8 cellular contexts compared by ENCODE assay signal in genomic region chr13:45441633-45442032, GRCh38. TPM values are rescaled to one million over a fixed set of nuclear protein-coding genes. Genes with fewer than 3 reads are reported as not detected.
DNase-seq lines count a peak whose midpoint lies in the region; ATAC-seq and TF ChIP-seq lines count a peak whose summit lies in the region.

No MANE protein-coding gene starts in this region.

- H4K20me1 ChIP-seq in KMS-11 (ENCODE audit: insufficient read depth), result no peaks in the 10 kb centered on the region

- H2AFZ ChIP-seq in KMS-11 (ENCODE audit: low read depth), result peak overlapping the region; percentile 28

- no peaks in the 10 kb centered on the region for H3K79me2 ChIP-seq in KMS-11 (ENCODE audit: insufficient read depth, low read depth)

- peak; percentile 23 for DNase-seq in activated CD4-positive, alpha-beta T cell treated with anti-CD3 and anti-CD28 coated beads, Interleukin-2, amount 10 ng/mL, durations not matched to agents 7 days and 5 days
- no peak for DNase-seq in activated CD4-positive, alpha-beta T cell treated with anti-CD3 and anti-CD28 coated beads for 4 hours
- DNase-seq in chondrocyte (ENCODE audit: low spot score), result no peak
- no peak for DNase-seq in NCI-H82 treated with DMSO at 0.1 percent for 48 hours (lab: John Stamatoyannopoulos, UW; ENCODE audit: unreplicated experiment)
- no peak for DNase-seq in mesenteric fat pad (ENCODE audit: low spot score)
- no peak for DNase-seq in AG08396 (ENCODE audit: low spot score)

- H3K27ac Mint-ChIP-seq in activated CD4-positive, alpha-beta T cell treated with anti-CD3 and anti-CD28 coated beads, Interleukin-2, amount 10 ng/mL, durations not matched to agents 7 days and 5 days, result peak overlapping the region; percentile 20
- peak overlapping the region; percentile 18 for H3K27ac Mint-ChIP-seq in chondrocyte (ENCODE audit: unreplicated experiment)
- peak overlapping the region; percentile 48 for H3K27ac Mint-ChIP-seq in stimulated activated memory B cell treated with anti-CD40 and anti-IgM and Interleukin-4, amounts not matched to agents 10 μg/mL and 1 μg/mL and 100 μg/mL, for 72 hours

- peaks cover 19% of the 10 kb centered on the region for H3K4me1 Mint-ChIP-seq in activated CD4-positive, alpha-beta T cell treated with anti-CD3 and anti-CD28 coated beads, Interleukin-2, amount 10 ng/mL, durations not matched to agents 7 days and 5 days
- H3K4me1 Mint-ChIP-seq in chondrocyte (ENCODE audit: low read depth), result peaks cover 37% of the 10 kb centered on the region
- H3K4me1 Mint-ChIP-seq in stimulated activated memory B cell treated with anti-CD40 and anti-IgM and Interleukin-4, amounts not matched to agents 10 μg/mL and 1 μg/mL and 100 μg/mL, for 72 hours, result peaks cover 24% of the 10 kb centered on the region

- ATAC-seq in stimulated activated memory B cell treated with anti-CD40 and anti-IgM and Interleukin-4, amounts not matched to agents 10 μg/mL and 1 μg/mL and 100 μg/mL, for 72 hours, result peak; percentile 64

- no peaks in the 10 kb centered on the region for H3K9me3 Mint-ChIP-seq in activated CD4-positive, alpha-beta T cell treated with anti-CD3 and anti-CD28 coated beads, Interleukin-2, amount 10 ng/mL, durations not matched to agents 7 days and 5 days
- no peaks in the 10 kb centered on the region for H3K9me3 Mint-ChIP-seq in chondrocyte (ENCODE audit: low read depth)
- H3K9me3 Mint-ChIP-seq in stimulated activated memory B cell treated with anti-CD40 and anti-IgM and Interleukin-4, amounts not matched to agents 10 μg/mL and 1 μg/mL and 100 μg/mL, for 72 hours, result no peaks in the 10 kb centered on the region

- H3K27ac ChIP-seq in KMS-11, result peak overlapping the region; percentile 29; the same call in 1 of the 2 replicates

- no peak overlapping the region for H3K9ac ChIP-seq in KMS-11

- H3K4me3 Mint-ChIP-seq in activated CD4-positive, alpha-beta T cell treated with anti-CD3 and anti-CD28 coated beads, Interleukin-2, amount 10 ng/mL, durations not matched to agents 7 days and 5 days, result no peak overlapping the region
- H3K4me3 Mint-ChIP-seq in chondrocyte (ENCODE audit: unreplicated experiment), result no peak overlapping the region
- H3K4me3 Mint-ChIP-seq in stimulated activated memory B cell treated with anti-CD40 and anti-IgM and Interleukin-4, amounts not matched to agents 10 μg/mL and 1 μg/mL and 100 μg/mL, for 72 hours, result no peak overlapping the region

- peaks cover 4% of the 10 kb centered on the region for H3K27me3 Mint-ChIP-seq in activated CD4-positive, alpha-beta T cell treated with anti-CD3 and anti-CD28 coated beads, Interleukin-2, amount 10 ng/mL, durations not matched to agents 7 days and 5 days
- peaks cover 6% of the 10 kb centered on the region for H3K27me3 Mint-ChIP-seq in chondrocyte (ENCODE audit: low read depth)
- peaks cover 12% of the 10 kb centered on the region for H3K27me3 Mint-ChIP-seq in stimulated activated memory B cell treated with anti-CD40 and anti-IgM and Interleukin-4, amounts not matched to agents 10 μg/mL and 1 μg/mL and 100 μg/mL, for 72 hours

- no peak overlapping the region for H3K4me3 ChIP-seq in KMS-11 (IDR thresholded peaks at IDR 0.05; ENCODE audit: insufficient read depth, low read depth, low read length)

- H3K36me3 Mint-ChIP-seq in activated CD4-positive, alpha-beta T cell treated with anti-CD3 and anti-CD28 coated beads, Interleukin-2, amount 10 ng/mL, durations not matched to agents 7 days and 5 days (ENCODE audit: low read depth), result no peaks in the 10 kb centered on the region
- no peaks in the 10 kb centered on the region for H3K36me3 Mint-ChIP-seq in chondrocyte (ENCODE audit: low read depth)
- no peaks in the 10 kb centered on the region for H3K36me3 Mint-ChIP-seq in stimulated activated memory B cell treated with anti-CD40 and anti-IgM and Interleukin-4, amounts not matched to agents 10 μg/mL and 1 μg/mL and 100 μg/mL, for 72 hours

- no peaks in the 10 kb centered on the region for H3K27me3 ChIP-seq in KMS-11 (ENCODE audit: insufficient read depth, low read depth)

- H3K4me1 ChIP-seq in KMS-11 (ENCODE audit: low read depth, poor library complexity, severe bottlenecking), result peaks cover 21% of the 10 kb centered on the region

- TF ChIP-seq CTCF in KMS-11 (conservative IDR thresholded peaks at IDR 0.05; ENCODE audit: low read depth, low read length) (no peak), chondrocyte (IDR thresholded peaks at IDR 0.05) (peak; percentile 61)

- H3K4me2 ChIP-seq in KMS-11, result peak overlapping the region; percentile 54

- POLR2A ChIA-PET in activated CD4-positive, alpha-beta T cell treated with anti-CD3 and anti-CD28 coated beads, Interleukin-2, amount 10 ng/mL, durations not matched to agents 7 days and 5 days (lab: Charles Lee), result no interaction called here

- CTCF ChIA-PET in activated CD4-positive, alpha-beta T cell treated with anti-CD3 and anti-CD28 coated beads, Interleukin-2, amount 10 ng/mL, durations not matched to agents 7 days and 5 days (lab: Charles Lee), result interaction anchor here (0.9 kb wide), 2 partner anchors 23 to 73 kb away, joined by 3 read pairs; partner anchors contain the start of gene COG3

- no peaks in the 10 kb centered on the region for H3K36me3 ChIP-seq in KMS-11 (ENCODE audit: insufficient read depth)

RNA-seq across cellular contexts. Expression of gene COG3, which starts 23.1 kb away (rescaled TPM):
- 10 to 100 TPM; 20.9 to 25.0 TPM for total RNA-seq in activated CD4-positive, alpha-beta T cell treated with anti-CD3 and anti-CD28 coated beads, Interleukin-2, amount 10 ng/mL, durations not matched to agents 7 days and 5 days
- total RNA-seq in chondrocyte, result 22.4 to 30.4 TPM (median 23.8 TPM) in 3 replicates
- total RNA-seq in mesenteric fat pad, result 19.9 TPM

RNA-seq across cellular contexts. Expression of gene SLC25A30, which starts 23.5 kb away (rescaled TPM):
- total RNA-seq in activated CD4-positive, alpha-beta T cell treated with anti-CD3 and anti-CD28 coated beads, Interleukin-2, amount 10 ng/mL, durations not matched to agents 7 days and 5 days, result 10 to 100 TPM; 20.6 to 21.2 TPM
- 11.6 to 15.0 TPM (median 13.4 TPM) in 3 replicates for total RNA-seq in chondrocyte
- total RNA-seq in mesenteric fat pad, result 30.5 TPM
